20 cellular contexts compared by ENCODE assay signal in the genomic region with DNA sequence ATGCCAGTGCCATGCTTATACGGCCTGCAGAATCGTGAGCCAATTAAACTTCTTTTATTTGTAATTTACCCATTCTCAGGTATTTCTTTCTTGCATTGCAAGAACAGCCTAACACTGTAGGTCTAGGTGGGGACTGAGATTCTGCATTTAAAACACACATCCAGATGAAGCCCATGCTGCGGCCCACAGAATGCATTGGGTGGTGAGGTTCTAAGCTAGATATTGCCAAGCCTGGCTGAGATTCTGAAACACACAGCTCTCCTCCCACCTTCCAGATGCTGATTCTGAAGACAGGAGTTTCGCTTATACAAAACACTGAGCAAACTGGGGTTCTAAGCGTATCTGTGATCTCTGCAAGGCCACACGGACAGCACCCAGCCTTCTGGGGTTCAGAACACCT.
DNase-seq lines count a peak whose midpoint lies in the region; ATAC-seq and TF ChIP-seq lines count a peak whose summit lies in the region.
"Had no signal": no experiment of that assay in that cellular context is flagged by ENCODE, and none has a peak within 500 bp of the region (broad histone marks: within the 10 kb centered on the region; RNA-seq: fewer than 3 reads in every experiment).

No MANE protein-coding gene starts in this region.

- H3K4me1 ChIP-seq in lower lobe of right lung (peaks cover 53% of the 10 kb centered on the region), sigmoid colon (peaks cover 0 to 94% (median 84%) of the 10 kb centered on the region in 4 donors), MM.1S (ENCODE audit: low read length) (no peaks in the 10 kb centered on the region)

- H3K4me3 ChIP-seq in lower lobe of right lung (no peak overlapping the region), sigmoid colon (no peak overlapping the region), MM.1S (ENCODE audit: low read length) (no peak overlapping the region)
- H3K4me3 ChIP-seq: HAP-1 had no signal

- peak overlapping the region; percentile 2 for H3K27ac ChIP-seq in angular gyrus (ENCODE audit: low read depth, low read length)
- peak overlapping the region; percentile 18 for H3K27ac ChIP-seq in lower lobe of right lung
- peak overlapping the region in 3 of 4 donors; percentile 65 to 74 (median 73) for H3K27ac ChIP-seq in sigmoid colon
- H3K27ac ChIP-seq in MM.1S (ENCODE audit: low read length), result no peak overlapping the region

- no peak for TF ChIP-seq EP300 in sigmoid colon (IDR thresholded peaks at IDR 0.05)

- no peaks in the 10 kb centered on the region for H4K20me1 ChIP-seq in MM.1S (ENCODE audit: insufficient read depth, low read length)

- no peak overlapping the region for H3K9ac ChIP-seq in MM.1S (ENCODE audit: low read length)

- ATAC-seq in lower lobe of right lung (no peak), HG03139 (IDR thresholded peaks at IDR 0.05; ENCODE audit: unreplicated experiment) (no peak)
- ATAC-seq: Panc1 had no signal

- H3K9me3 ChIP-seq in lower lobe of right lung (no peaks in the 10 kb centered on the region), sigmoid colon (no peaks in the 10 kb centered on the region), MM.1S (replicated peaks; ENCODE audit: insufficient read depth, low read length) (no peaks in the 10 kb centered on the region)
- H3K9me3 ChIP-seq: HAP-1 had no signal

- no peak for TF ChIP-seq CTCF in lower lobe of right lung (IDR thresholded peaks at IDR 0.05)
- TF ChIP-seq CTCF in sigmoid colon (IDR thresholded peaks at IDR 0.05), result no peak
- no peak for TF ChIP-seq CTCF in MM.1S (IDR thresholded peaks at IDR 0.05; ENCODE audit: low read length)

- H3K4me2 ChIP-seq in MM.1S (ENCODE audit: low read depth, low read length), result no peak overlapping the region

- no peak for DNase-seq in lower lobe of right lung
- DNase-seq in sigmoid colon, result no peak
- no peak for DNase-seq in MM.1S
- DNase-seq in effector CD8-positive, alpha-beta T cell (lab: John Stamatoyannopoulos, UW), result no peak
- DNase-seq in cerebellar nuclear complex (lab: John Stamatoyannopoulos, UW), result no peak
- DNase-seq: CD4-positive, alpha-beta T cell; COR-L47; DMS79; KG1; MV-4-11; NCI-H1105 treated with DMSO at 0.1 percent for 48 hours; NCI-H1694; NCI-H2081; NCI-H524 treated with DMSO at 0.1 percent for 48 hours; NCI-H82; SIG-M5 had no signal

- no peaks in the 10 kb centered on the region for H3K27me3 ChIP-seq in lower lobe of right lung (ENCODE audit: low read depth)
- H3K27me3 ChIP-seq in sigmoid colon, result no peaks in the 10 kb centered on the region
- no peaks in the 10 kb centered on the region for H3K27me3 ChIP-seq in MM.1S (replicated peaks; ENCODE audit: insufficient read depth, low read length)

- no peak for TF ChIP-seq POLR2A in sigmoid colon (IDR thresholded peaks at IDR 0.05)

- H3F3A ChIP-seq in MM.1S (ENCODE audit: insufficient read depth, low read length), result no peaks in the 10 kb centered on the region

- H3K36me3 ChIP-seq in lower lobe of right lung, result peaks cover 10% of the 10 kb centered on the region
- H3K36me3 ChIP-seq in sigmoid colon, result no peaks in the 10 kb centered on the region
- H3K36me3 ChIP-seq in MM.1S (replicated peaks; ENCODE audit: insufficient read depth, low read length), result no peaks in the 10 kb centered on the region
- H3K36me3 ChIP-seq: HAP-1 had no signal

- no peak overlapping the region for H2AFZ ChIP-seq in MM.1S (ENCODE audit: low read length)

- H3K79me2 ChIP-seq in MM.1S (ENCODE audit: low read length), result peaks cover 38% of the 10 kb centered on the region

- WGBS in sigmoid colon, 2 donors, result 92 to 94% methylated on average over 6 of the region's 6 CpGs

- H3K9me2 ChIP-seq in MM.1S (replicated peaks; ENCODE audit: insufficient read depth, low read length), result no peaks in the 10 kb centered on the region

- intact Hi-C loops in lower lobe of right lung (cut with DNase I), result no loop called here
- intact Hi-C loops in sigmoid colon (cut with DNase I), result no loop called here
